1 cellular context compared by ENCODE assay signal in the genomic region with DNA sequence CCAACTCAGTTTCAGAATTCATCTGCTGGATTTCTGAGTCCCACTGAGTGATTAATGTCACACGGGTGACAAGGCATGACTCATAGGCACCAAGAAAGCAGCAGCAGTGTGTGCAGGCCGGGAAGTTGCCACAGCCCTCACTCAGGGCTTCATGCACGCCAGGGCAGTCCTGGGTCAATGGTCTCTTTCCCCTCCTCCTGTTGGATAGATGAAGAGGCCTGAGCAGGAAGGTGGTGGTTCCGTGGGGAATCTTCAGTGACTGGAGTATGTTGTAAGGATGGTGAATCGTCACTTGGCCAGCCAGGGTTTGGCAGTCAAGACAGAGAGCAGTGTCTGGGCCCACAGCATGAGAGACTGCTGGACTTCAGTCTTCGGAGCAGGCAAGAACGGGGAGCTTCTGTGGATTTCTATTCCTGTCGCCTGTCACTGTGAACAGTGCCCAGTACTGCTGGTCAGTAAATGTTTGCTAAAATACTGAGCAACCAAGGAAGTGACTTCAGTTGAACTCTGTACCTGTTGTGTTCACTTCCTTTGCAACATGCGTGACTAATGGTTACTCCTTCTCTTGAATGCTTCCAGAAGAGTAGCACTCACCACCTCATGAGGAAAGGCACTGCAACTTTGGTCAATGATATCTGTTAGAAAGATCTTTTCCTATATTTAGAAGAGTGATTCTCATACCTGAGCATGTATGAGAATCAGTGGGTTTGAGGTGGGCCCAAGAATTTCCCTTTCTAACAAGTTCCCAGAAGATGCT.
TF ChIP-seq lines count a peak whose summit lies in the region.

No MANE protein-coding gene starts in this region.

TF ChIP-seq in HepG2, 621 proteins besides CTCF, POLR2A, EP300 and RAD21 (continued from another document):
- TF ChIP-seq, protein P1, sequence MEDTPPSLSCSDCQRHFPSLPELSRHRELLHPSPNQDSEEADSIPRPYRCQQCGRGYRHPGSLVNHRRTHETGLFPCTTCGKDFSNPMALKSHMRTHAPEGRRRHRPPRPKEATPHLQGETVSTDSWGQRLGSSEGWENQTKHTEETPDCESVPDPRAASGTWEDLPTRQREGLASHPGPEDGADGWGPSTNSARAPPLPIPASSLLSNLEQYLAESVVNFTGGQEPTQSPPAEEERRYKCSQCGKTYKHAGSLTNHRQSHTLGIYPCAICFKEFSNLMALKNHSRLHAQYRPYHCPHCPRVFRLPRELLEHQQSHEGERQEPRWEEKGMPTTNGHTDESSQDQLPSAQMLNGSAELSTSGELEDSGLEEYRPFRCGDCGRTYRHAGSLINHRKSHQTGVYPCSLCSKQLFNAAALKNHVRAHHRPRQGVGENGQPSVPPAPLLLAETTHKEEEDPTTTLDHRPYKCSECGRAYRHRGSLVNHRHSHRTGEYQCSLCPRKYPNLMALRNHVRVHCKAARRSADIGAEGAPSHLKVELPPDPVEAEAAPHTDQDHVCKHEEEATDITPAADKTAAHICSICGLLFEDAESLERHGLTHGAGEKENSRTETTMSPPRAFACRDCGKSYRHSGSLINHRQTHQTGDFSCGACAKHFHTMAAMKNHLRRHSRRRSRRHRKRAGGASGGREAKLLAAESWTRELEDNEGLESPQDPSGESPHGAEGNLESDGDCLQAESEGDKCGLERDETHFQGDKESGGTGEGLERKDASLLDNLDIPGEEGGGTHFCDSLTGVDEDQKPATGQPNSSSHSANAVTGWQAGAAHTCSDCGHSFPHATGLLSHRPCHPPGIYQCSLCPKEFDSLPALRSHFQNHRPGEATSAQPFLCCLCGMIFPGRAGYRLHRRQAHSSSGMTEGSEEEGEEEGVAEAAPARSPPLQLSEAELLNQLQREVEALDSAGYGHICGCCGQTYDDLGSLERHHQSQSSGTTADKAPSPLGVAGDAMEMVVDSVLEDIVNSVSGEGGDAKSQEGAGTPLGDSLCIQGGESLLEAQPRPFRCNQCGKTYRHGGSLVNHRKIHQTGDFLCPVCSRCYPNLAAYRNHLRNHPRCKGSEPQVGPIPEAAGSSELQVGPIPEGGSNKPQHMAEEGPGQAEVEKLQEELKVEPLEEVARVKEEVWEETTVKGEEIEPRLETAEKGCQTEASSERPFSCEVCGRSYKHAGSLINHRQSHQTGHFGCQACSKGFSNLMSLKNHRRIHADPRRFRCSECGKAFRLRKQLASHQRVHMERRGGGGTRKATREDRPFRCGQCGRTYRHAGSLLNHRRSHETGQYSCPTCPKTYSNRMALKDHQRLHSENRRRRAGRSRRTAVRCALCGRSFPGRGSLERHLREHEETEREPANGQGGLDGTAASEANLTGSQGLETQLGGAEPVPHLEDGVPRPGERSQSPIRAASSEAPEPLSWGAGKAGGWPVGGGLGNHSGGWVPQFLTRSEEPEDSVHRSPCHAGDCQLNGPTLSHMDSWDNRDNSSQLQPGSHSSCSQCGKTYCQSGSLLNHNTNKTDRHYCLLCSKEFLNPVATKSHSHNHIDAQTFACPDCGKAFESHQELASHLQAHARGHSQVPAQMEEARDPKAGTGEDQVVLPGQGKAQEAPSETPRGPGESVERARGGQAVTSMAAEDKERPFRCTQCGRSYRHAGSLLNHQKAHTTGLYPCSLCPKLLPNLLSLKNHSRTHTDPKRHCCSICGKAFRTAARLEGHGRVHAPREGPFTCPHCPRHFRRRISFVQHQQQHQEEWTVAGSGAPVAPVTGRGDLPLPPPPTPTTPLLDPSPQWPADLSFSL (CRISPR knock-in tag; IDR thresholded peaks at IDR 0.05) = no peak; the same call in 1 of the 2 replicates
- TF ChIP-seq ZNF605 (CRISPR knock-in tag; IDR thresholded peaks at IDR 0.05) (peak; percentile 97), XRCC5 (optimal IDR thresholded peaks at IDR 0.05; ENCODE audit: low read length) (peak; percentile 66), ZNF790 (CRISPR knock-in tag; IDR thresholded peaks at IDR 0.05; ENCODE audit: borderline replicate concordance) (no peak), KDM4B (CRISPR knock-in tag; IDR thresholded peaks at IDR 0.05) (peak; percentile 75; the same call in 1 of the 2 replicates), SIX1 (CRISPR knock-in tag; IDR thresholded peaks at IDR 0.05; ENCODE audit: borderline replicate concordance) (no peak), PPARG (CRISPR knock-in tag; conservative IDR thresholded peaks at IDR 0.05) (peak; percentile 65; the same call in 1 of the 2 replicates)
